Comparison of ENCODE assay signal across 7 cellular contexts in the genomic region with DNA sequence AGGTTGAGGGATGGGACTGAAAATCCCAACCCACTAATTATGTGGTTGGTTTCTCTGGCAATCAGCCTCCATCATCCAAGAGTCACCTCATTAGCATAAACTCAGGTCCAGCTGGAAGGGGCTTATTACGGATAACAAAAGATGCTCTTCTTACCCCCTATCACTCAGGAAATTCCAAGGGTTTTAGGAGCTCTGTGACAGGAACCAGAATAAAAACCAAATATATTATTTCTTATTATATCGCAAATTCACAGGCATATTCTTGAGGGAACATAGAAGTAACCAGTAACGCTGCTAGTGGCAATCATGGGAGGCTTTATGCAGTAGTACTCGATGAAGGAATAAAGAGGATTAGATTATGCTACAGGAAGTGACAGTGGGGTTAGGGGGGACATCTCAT.
"Had no signal": no experiment of that assay in that cellular context is flagged by ENCODE, and none has a peak within 500 bp of the region (broad histone marks: within the 10 kb centered on the region; RNA-seq: fewer than 3 reads in every experiment).

No MANE protein-coding gene starts in this region.

- H3K4me1 Mint-ChIP-seq: IgD-negative memory B cell had no signal

- DNase-seq: GM23248, GOT3, H9, HCEC 1CT, KBM-7 had no signal

- H3K27ac ChIP-seq: GM23248, KMS-11 had no signal

- H3K4me3 Mint-ChIP-seq: H9, IgD-negative memory B cell had no signal

- H3K27me3 Mint-ChIP-seq: IgD-negative memory B cell had no signal

- H3K4me3 ChIP-seq: GM23248 had no signal

- H3K27ac Mint-ChIP-seq: H9, IgD-negative memory B cell had no signal
